In genomic region chr2:237427807-237428506, GRCh38 we compare ENCODE assay signal across 10 cellular contexts. TPM values are rescaled to one million over a fixed set of nuclear protein-coding genes. Genes with fewer than 3 reads are reported as not detected.
A peak's percentile ranks its signal among the peaks of the same experiment; 100 is the strongest.
DNase-seq lines count a peak whose midpoint lies in the region; ATAC-seq and TF ChIP-seq lines count a peak whose summit lies in the region.
"Had no signal": no experiment of that assay in that cellular context is flagged by ENCODE, and none has a peak within 500 bp of the region (broad histone marks: within the 10 kb centered on the region; RNA-seq: fewer than 3 reads in every experiment).

No MANE protein-coding gene starts in this region.

- H3K4me1 Mint-ChIP-seq in stimulated activated memory B cell treated with anti-CD40 and anti-IgM and Interleukin-4, amounts not matched to agents 10 μg/mL and 1 μg/mL and 100 μg/mL, for 72 hours = peaks cover 9% of the 10 kb centered on the region

- no peak overlapping the region for H3K27ac Mint-ChIP-seq in stimulated activated memory B cell treated with anti-CD40 and anti-IgM and Interleukin-4, amounts not matched to agents 10 μg/mL and 1 μg/mL and 100 μg/mL, for 72 hours

- H3K36me3 Mint-ChIP-seq in stimulated activated memory B cell treated with anti-CD40 and anti-IgM and Interleukin-4, amounts not matched to agents 10 μg/mL and 1 μg/mL and 100 μg/mL, for 72 hours = no peaks in the 10 kb centered on the region

- peaks cover 1% of the 10 kb centered on the region for H3K9me3 Mint-ChIP-seq in stimulated activated memory B cell treated with anti-CD40 and anti-IgM and Interleukin-4, amounts not matched to agents 10 μg/mL and 1 μg/mL and 100 μg/mL, for 72 hours

- TF ChIP-seq POLR2A in esophagus muscularis mucosa (IDR thresholded peaks at IDR 0.05; ENCODE audit: low read depth) = no peak

- no peak overlapping the region for H3K4me3 Mint-ChIP-seq in stimulated activated memory B cell treated with anti-CD40 and anti-IgM and Interleukin-4, amounts not matched to agents 10 μg/mL and 1 μg/mL and 100 μg/mL, for 72 hours

- intact Hi-C loops in esophagus muscularis mucosa (cut with DNase I) = no loop called here

- no peaks in the 10 kb centered on the region for H3K9me3 ChIP-seq in esophagus muscularis mucosa

- H3K27me3 ChIP-seq in foreskin keratinocyte (no peaks in the 10 kb centered on the region), esophagus muscularis mucosa (no peaks in the 10 kb centered on the region)

- TF ChIP-seq CTCF in foreskin keratinocyte (conservative IDR thresholded peaks at IDR 0.05) = no peak
- TF ChIP-seq CTCF in esophagus muscularis mucosa (IDR thresholded peaks at IDR 0.05) = no peak

- H3K4me1 ChIP-seq in foreskin keratinocyte (no peaks in the 10 kb centered on the region), esophagus muscularis mucosa (peaks cover 0 to 13% (median 4%) of the 10 kb centered on the region in 4 donors)

- no peak for TF ChIP-seq EP300 in esophagus muscularis mucosa (IDR thresholded peaks at IDR 0.05)

- peak; percentile 50 for ATAC-seq in HG02970 (IDR thresholded peaks at IDR 0.05; ENCODE audit: low FRiP score, unreplicated experiment)
- ATAC-seq in foreskin keratinocyte = peak; percentile 29
- peak; percentile 79 for ATAC-seq in stimulated activated memory B cell treated with anti-CD40 and anti-IgM and Interleukin-4, amounts not matched to agents 10 μg/mL and 1 μg/mL and 100 μg/mL, for 72 hours

- DNase-seq in activated CD8-positive, alpha-beta memory T cell treated with anti-CD3 and anti-CD28 coated beads for 24 hours = peak; percentile 84
- DNase-seq in foreskin keratinocyte = peak in 1 of 2 donors; percentile 12
- no peak for DNase-seq in hippocampal formation (lab: John Stamatoyannopoulos, UW)
- DNase-seq in NCI-H1105 (lab: John Stamatoyannopoulos, UW) = no peak
- no peak for DNase-seq in esophagus muscularis mucosa (ENCODE audit: extremely low spot score)
- no peak for DNase-seq in middle frontal gyrus (ENCODE audit: extremely low spot score, low spot score)
- DNase-seq: effector CD4-positive, alpha-beta T cell; NCI-H226 had no signal

- H3K27me3 Mint-ChIP-seq in stimulated activated memory B cell treated with anti-CD40 and anti-IgM and Interleukin-4, amounts not matched to agents 10 μg/mL and 1 μg/mL and 100 μg/mL, for 72 hours = peaks cover 46% of the 10 kb centered on the region

- H3K4me3 ChIP-seq in esophagus muscularis mucosa = no peak overlapping the region

- H3K27ac ChIP-seq in foreskin keratinocyte (no peak overlapping the region), esophagus muscularis mucosa (replicated peaks in 1 of 4) (no peak overlapping the region)

- H3K36me3 ChIP-seq in esophagus muscularis mucosa = no peaks in the 10 kb centered on the region

- WGBS in esophagus muscularis mucosa = 97% methylated on average over 5 of the region's 5 CpGs

RNA-seq across cellular contexts. Expression of gene COL6A3, which starts 14.0 kb away (rescaled TPM):
- total RNA-seq in foreskin keratinocyte = 0.03 TPM in 1 of 2 replicates, not detected in the other
- polyA plus RNA-seq in foreskin keratinocyte = not detected in 2 replicates
- 100 to 1,000 TPM in 3 of 4 donors, 10 to 100 TPM in 1; 96.2 to 350 (median 192) TPM for total RNA-seq in esophagus muscularis mucosa

RNA-seq across cellular contexts. Expression of gene MLPH, which starts 59.1 kb away (rescaled TPM):
- total RNA-seq in foreskin keratinocyte (0.63 and 0.65 TPM in 2 replicates), esophagus muscularis mucosa (1 to 10 TPM; 5.3 to 8.7 (median 7.8) TPM)
- polyA plus RNA-seq in foreskin keratinocyte = 0.54 and 0.55 TPM in 2 replicates

Comparison
In these comparisons a context has a peak if more than half of its experiments do, and no peak if none do; other contexts are left out.
1. ATAC-seq: peak in every context shown above with its lines; median percentile 79 in stimulated activated memory B cell treated with anti-CD40 and anti-IgM and Interleukin-4, amounts not matched to agents 10 μg/mL and 1 μg/mL and 100 μg/mL, for 72 hours; 50 in HG02970; 29 in foreskin keratinocyte.
2. RNA of gene COL6A3, which starts 14.0 kb away (total RNA-seq): 96.2 to 350 TPM in esophagus muscularis mucosa; 0.03 TPM in foreskin keratinocyte; every median in the first group is over 10 times any median in the second.